Comparison of ENCODE assay signal across 8 cellular contexts in genomic region chr12:106773945-106774807, GRCh38. TPM values are rescaled to one million over a fixed set of nuclear protein-coding genes. Genes with fewer than 3 reads are reported as not detected.
A peak's percentile ranks its signal among the peaks of the same experiment; 100 is the strongest.
DNase-seq lines count a peak whose midpoint lies in the region; ATAC-seq and TF ChIP-seq lines count a peak whose summit lies in the region.

A gene with protein sequence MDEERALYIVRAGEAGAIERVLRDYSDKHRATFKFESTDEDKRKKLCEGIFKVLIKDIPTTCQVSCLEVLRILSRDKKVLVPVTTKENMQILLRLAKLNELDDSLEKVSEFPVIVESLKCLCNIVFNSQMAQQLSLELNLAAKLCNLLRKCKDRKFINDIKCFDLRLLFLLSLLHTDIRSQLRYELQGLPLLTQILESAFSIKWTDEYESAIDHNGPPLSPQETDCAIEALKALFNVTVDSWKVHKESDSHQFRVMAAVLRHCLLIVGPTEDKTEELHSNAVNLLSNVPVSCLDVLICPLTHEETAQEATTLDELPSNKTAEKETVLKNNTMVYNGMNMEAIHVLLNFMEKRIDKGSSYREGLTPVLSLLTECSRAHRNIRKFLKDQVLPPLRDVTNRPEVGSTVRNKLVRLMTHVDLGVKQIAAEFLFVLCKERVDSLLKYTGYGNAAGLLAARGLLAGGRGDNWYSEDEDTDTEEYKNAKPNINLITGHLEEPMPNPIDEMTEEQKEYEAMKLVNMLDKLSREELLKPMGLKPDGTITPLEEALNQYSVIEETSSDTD (plus strand): TSS chr12:106774682. CDS start chr12:106774746, 64 bp downstream.

- H3K9me3 Mint-ChIP-seq in nephron progenitor cell = no peaks in the 10 kb centered on the region
- H3K9me3 Mint-ChIP-seq in stimulated activated naive CD8-positive, alpha-beta T cell treated with anti-CD3 and anti-CD28 coated beads, Interleukin-15, amount 100 ng/mL, for 72 hours = no peaks in the 10 kb centered on the region

- H3K4me3 ChIP-seq in fibroblast of the aortic adventitia (ENCODE audit: low read depth, low read length) = peak within 1 kb of the TSS; percentile 87

- H3K4me3 Mint-ChIP-seq in nephron progenitor cell = peak within 1 kb of the TSS; percentile 99
- peak within 1 kb of the TSS; percentile 95 to 99 for H3K4me3 Mint-ChIP-seq in stimulated activated naive CD8-positive, alpha-beta T cell treated with anti-CD3 and anti-CD28 coated beads, Interleukin-15, amount 100 ng/mL, for 72 hours

- H3K36me3 Mint-ChIP-seq in nephron progenitor cell (ENCODE audit: low read depth) = peaks cover 16% of the 10 kb centered on the region

- H3K27ac Mint-ChIP-seq in nephron progenitor cell = peak within 1 kb of the TSS; percentile 100
- H3K27ac Mint-ChIP-seq in stimulated activated naive CD8-positive, alpha-beta T cell treated with anti-CD3 and anti-CD28 coated beads, Interleukin-15, amount 100 ng/mL, for 72 hours = peak within 1 kb of the TSS; percentile 96 to 99

- peak; percentile 87 for ATAC-seq in stimulated activated naive CD8-positive, alpha-beta T cell treated with anti-CD3 and anti-CD28 coated beads, Interleukin-15, amount 100 ng/mL, for 72 hours

- TF ChIP-seq CTCF in fibroblast of the aortic adventitia (IDR thresholded peaks at IDR 0.05; ENCODE audit: insufficient read depth, low read length) = no peak
- TF ChIP-seq CTCF in nephron progenitor cell (IDR thresholded peaks at IDR 0.05) = no peak

- no peaks in the 10 kb centered on the region for H3K27me3 Mint-ChIP-seq in nephron progenitor cell (ENCODE audit: low read depth, poor library complexity)
- no peaks in the 10 kb centered on the region for H3K27me3 Mint-ChIP-seq in stimulated activated naive CD8-positive, alpha-beta T cell treated with anti-CD3 and anti-CD28 coated beads, Interleukin-15, amount 100 ng/mL, for 72 hours

- peaks cover 44% of the 10 kb centered on the region for H3K4me1 Mint-ChIP-seq in nephron progenitor cell
- H3K4me1 Mint-ChIP-seq in stimulated activated naive CD8-positive, alpha-beta T cell treated with anti-CD3 and anti-CD28 coated beads, Interleukin-15, amount 100 ng/mL, for 72 hours = peaks cover 30% of the 10 kb centered on the region

- DNase-seq in Daoy (ENCODE audit: low read depth) (peak; percentile 99), GOT3 (lab: John Stamatoyannopoulos, UW) (peak; percentile 64), LoVo (ENCODE audit: low spot score) (peak; percentile 100), SHP77 (lab: John Stamatoyannopoulos, UW) (peak; percentile 97 to 99), fibroblast of the aortic adventitia (ENCODE audit: low read depth) (peak; percentile 99), nephron progenitor cell (peak; percentile 93)
- DNase-seq in activated effector memory CD4-positive, alpha-beta T cell treated with anti-CD3 and anti-CD28 coated beads, Interleukin-2, amount 50 U/mL, for 16 hours = peak; percentile 92
- DNase-seq in stimulated activated naive CD8-positive, alpha-beta T cell treated with anti-CD3 and anti-CD28 coated beads, Interleukin-15, amount 100 ng/mL, for 72 hours = peak; percentile 70 to 83

RNA-seq across cellular contexts. Expression of the gene that starts here (rescaled TPM):
- 15.5 and 21.9 TPM in 2 replicates for total RNA-seq in Daoy (2014; rRNA removed; shearing (Covaris generic))
- total RNA-seq in fibroblast of the aortic adventitia (ENCODE audit: low replicate concordance) = 5.5 and 15.0 TPM in 2 replicates

Comparison
In these comparisons a context has a peak if more than half of its experiments do, and no peak if none do; other contexts are left out.
1. Peak in every context shown above with its lines: DNase-seq, ATAC-seq and H3K4me3 ChIP-seq.